9 cellular contexts compared by ENCODE assay signal in the genomic region with DNA sequence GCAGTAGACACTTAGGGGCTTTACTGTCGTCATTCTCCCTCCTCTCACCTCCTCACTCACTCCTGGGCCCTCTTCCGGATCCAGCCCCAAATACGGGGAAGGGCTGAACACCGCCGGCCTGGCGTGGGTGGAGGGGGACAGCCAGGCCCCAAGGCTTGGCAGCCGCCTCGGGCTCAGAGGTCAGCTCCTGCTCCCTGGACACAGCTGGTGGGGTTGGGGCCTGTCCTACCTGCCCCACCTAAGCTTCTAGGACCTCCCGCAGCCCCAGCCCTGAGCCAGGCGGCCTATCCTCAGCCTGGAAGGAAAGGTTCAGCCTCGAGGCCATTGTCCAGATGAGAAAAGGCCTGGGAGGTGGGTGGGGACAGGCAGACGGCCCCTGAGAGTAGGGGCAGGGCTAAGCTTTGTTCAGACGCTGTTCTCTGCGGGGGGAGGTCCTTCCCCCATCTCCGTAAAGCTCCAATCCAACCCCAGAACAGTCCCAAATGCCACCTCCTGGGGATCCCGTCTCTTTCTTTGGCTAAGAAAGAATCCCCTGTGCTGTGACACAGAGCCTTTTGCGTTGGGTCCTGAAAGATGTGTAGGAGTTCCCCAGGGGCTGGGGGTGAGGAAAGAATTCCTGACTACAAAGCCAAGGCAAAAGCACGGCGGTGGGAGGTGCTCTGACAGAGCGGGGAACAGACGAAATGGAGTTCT. TPM values are rescaled to one million over a fixed set of nuclear protein-coding genes. Genes with fewer than 3 reads are reported as not detected.
DNase-seq lines count a peak whose midpoint lies in the region; ATAC-seq and TF ChIP-seq lines count a peak whose summit lies in the region.
"Had no signal": no experiment of that assay in that cellular context is flagged by ENCODE, and none has a peak within 500 bp of the region (broad histone marks: within the 10 kb centered on the region; RNA-seq: fewer than 3 reads in every experiment).

No MANE protein-coding gene starts in this region.

- WGBS in suprapubic skin, result 49% methylated on average over 20 of the region's 21 CpGs

- peak overlapping the region; percentile 86 for H3K9ac ChIP-seq in iPS-20b (ENCODE audit: low read depth, low read length)

- H3K9me3 ChIP-seq in iPS-20b (ENCODE audit: insufficient read depth, low read depth, low read length), result no peaks in the 10 kb centered on the region
- no peaks in the 10 kb centered on the region for H3K9me3 ChIP-seq in suprapubic skin

- H3K4me1 ChIP-seq in iPS-20b (ENCODE audit: insufficient read depth, low read length) (peaks cover 5% of the 10 kb centered on the region; the same call in 1 of the 2 replicates), suprapubic skin (peaks cover 21% of the 10 kb centered on the region)

- H3K27me3 ChIP-seq in iPS-20b (ENCODE audit: insufficient read depth, low read length), result no peaks in the 10 kb centered on the region
- no peaks in the 10 kb centered on the region for H3K27me3 ChIP-seq in suprapubic skin

- TF ChIP-seq EP300 in suprapubic skin (IDR thresholded peaks at IDR 0.05), result no peak

- no peak for TF ChIP-seq CTCF in suprapubic skin (IDR thresholded peaks at IDR 0.05)

- H3K4me3 ChIP-seq in iPS-20b (ENCODE audit: low read length) (peak overlapping the region; percentile 71), suprapubic skin (peak overlapping the region; percentile 74)

- DNase-seq in DMS 273 (lab: John Stamatoyannopoulos, UW; ENCODE audit: unreplicated experiment) (peak; percentile 54), DMS 273 treated with DMSO at 0.1 percent for 48 hours (lab: John Stamatoyannopoulos, UW) (no peak), suprapubic skin (ENCODE audit: low spot score in 2 of 2) (no peak), NCI-H446 (lab: John Stamatoyannopoulos, UW) (no peak), NCI-H2196 treated with DMSO at 0.1 percent for 48 hours (lab: John Stamatoyannopoulos, UW; ENCODE audit: unreplicated experiment) (no peak)

- TF ChIP-seq POLR2A in suprapubic skin (IDR thresholded peaks at IDR 0.05), result no peak

- no peak for ATAC-seq in HG03439 (IDR thresholded peaks at IDR 0.05; ENCODE audit: unreplicated experiment)

- H3K27ac ChIP-seq in angular gyrus (ENCODE audit: low read depth, low read length), result peak overlapping the region; percentile 52
- H3K27ac ChIP-seq in iPS-20b (ENCODE audit: low read length), result peak overlapping the region; percentile 75
- H3K27ac ChIP-seq in suprapubic skin, result no peak overlapping the region
- H3K27ac ChIP-seq: 22Rv1 had no signal

- no peaks in the 10 kb centered on the region for H3K36me3 ChIP-seq in iPS-20b (ENCODE audit: insufficient read depth, low read depth, low read length)
- no peaks in the 10 kb centered on the region for H3K36me3 ChIP-seq in suprapubic skin

RNA-seq across cellular contexts. Expression of gene LLGL1, which starts 0.9 kb away (rescaled TPM):
- total RNA-seq in suprapubic skin, result 10 to 100 TPM; 27.7 to 37.1 (median 32.8) TPM

RNA-seq across cellular contexts. Expression of gene FLII, which starts 34.0 kb away (rescaled TPM):
- 100 to 1,000 TPM; 254 to 350 (median 291) TPM for total RNA-seq in suprapubic skin

RNA-seq across cellular contexts. Expression of gene MIEF2, which starts 35.9 kb away (rescaled TPM):
- 10 to 100 TPM; 19.5 to 39.2 (median 27.5) TPM for total RNA-seq in suprapubic skin

RNA-seq across cellular contexts. Expression of gene ALKBH5, which starts 40.9 kb away (rescaled TPM):
- total RNA-seq in suprapubic skin, result 10 to 100 TPM; 67.1 to 92.7 (median 73.2) TPM
